ENCODE assay signal across 18 cellular contexts in genomic region chr2:129695496-129695895, GRCh38.
DNase-seq lines count a peak whose midpoint lies in the region; TF ChIP-seq lines count a peak whose summit lies in the region.
"Had no signal": no experiment of that assay in that cellular context is flagged by ENCODE, and none has a peak within 500 bp of the region (broad histone marks: within the 10 kb centered on the region; RNA-seq: fewer than 3 reads in every experiment).

No MANE protein-coding gene starts in this region.

- no peak overlapping the region for H3K4me3 Mint-ChIP-seq in activated CD4-positive, alpha-beta T cell treated with anti-CD3 and anti-CD28 coated beads, Interleukin-2, amount 10 ng/mL, durations not matched to agents 24 days and 14 days
- H3K4me3 Mint-ChIP-seq: B cell; CD4-positive, alpha-beta T cell; CD8-positive, alpha-beta T cell had no signal

- H3K36me3 Mint-ChIP-seq in activated CD4-positive, alpha-beta T cell treated with anti-CD3 and anti-CD28 coated beads, Interleukin-2, amount 10 ng/mL, durations not matched to agents 24 days and 14 days (ENCODE audit: low read depth): no peaks in the 10 kb centered on the region
- H3K36me3 Mint-ChIP-seq: CD8-positive, alpha-beta T cell had no signal

- no peak for TF ChIP-seq POLR2A in esophagus muscularis mucosa (IDR thresholded peaks at IDR 0.05; ENCODE audit: low read depth)

- H3K9me3 Mint-ChIP-seq in activated CD4-positive, alpha-beta T cell treated with anti-CD3 and anti-CD28 coated beads, Interleukin-2, amount 10 ng/mL, durations not matched to agents 24 days and 14 days: no peaks in the 10 kb centered on the region

- H3K9me3 ChIP-seq in HEK293 (ENCODE audit: control insufficient read depth, insufficient read depth, low read depth, low read length) (0 out of 2 replicates have a peak, but pooled peaks cover 2% of the 10 kb centered on the region), esophagus muscularis mucosa (peaks cover 0 to 10% (median 3%) of the 10 kb centered on the region in 4 donors)
- H3K9me3 ChIP-seq: A549 had no signal

- intact Hi-C loops in activated CD4-positive, alpha-beta T cell treated with anti-CD3 and anti-CD28 coated beads, Interleukin-2, amount 10 ng/mL, durations not matched to agents 24 days and 14 days (cut with micrococcal nuclease): no loop called here
- intact Hi-C loops in esophagus muscularis mucosa (cut with DNase I) (no loop called here), posterior cingulate gyrus (cut with DNase I) (no loop called here)

- CTCF ChIA-PET in HEK293 (lab: Yijun Ruan, JAX): no interaction called here

- H3K27me3 Mint-ChIP-seq in activated CD4-positive, alpha-beta T cell treated with anti-CD3 and anti-CD28 coated beads, Interleukin-2, amount 10 ng/mL, durations not matched to agents 24 days and 14 days: no peaks in the 10 kb centered on the region

- H3K4me3 ChIP-seq in HEK293 (ENCODE audit: low read depth, low read length) (no peak overlapping the region), esophagus muscularis mucosa (no peak overlapping the region)
- H3K4me3 ChIP-seq: A549; BLaER1 treated with 17β-estradiol and CSF1 and Interleukin-3, amounts not matched to agents 10 nM and 100 nM had no signal

- WGBS in esophagus muscularis mucosa: 88% methylated on average over 3 of the region's 3 CpGs

- H3K4me1 ChIP-seq in HEK293 (ENCODE audit: control insufficient read depth, insufficient read depth, low read length) (no peaks in the 10 kb centered on the region), esophagus muscularis mucosa (no peaks in the 10 kb centered on the region)
- H3K4me1 ChIP-seq: A549; BLaER1 treated with 17β-estradiol and CSF1 and Interleukin-3, amounts not matched to agents 10 nM and 100 nM had no signal

- H3K27me3 ChIP-seq in esophagus muscularis mucosa: no peaks in the 10 kb centered on the region
- H3K27me3 ChIP-seq: BLaER1 treated with 17β-estradiol and CSF1 and Interleukin-3, amounts not matched to agents 10 nM and 100 nM had no signal

- no peak for TF ChIP-seq EP300 in esophagus muscularis mucosa (IDR thresholded peaks at IDR 0.05)

- H3K36me3 ChIP-seq in HEK293 (ENCODE audit: control insufficient read depth in 2 of 2, insufficient read depth in 1 of 2, low read length in 2 of 2): no peaks in the 10 kb centered on the region
- no peaks in the 10 kb centered on the region for H3K36me3 ChIP-seq in esophagus muscularis mucosa
- H3K36me3 ChIP-seq: BLaER1 treated with 17β-estradiol and CSF1 and Interleukin-3, amounts not matched to agents 10 nM and 100 nM had no signal

- DNase-seq in activated CD4-positive, alpha-beta T cell treated with anti-CD3 and anti-CD28 coated beads, Interleukin-2, amount 10 ng/mL, durations not matched to agents 24 days and 14 days: peak; percentile 48
- no peak for DNase-seq in activated CD4-positive, alpha-beta T cell treated with anti-CD3 and anti-CD28 coated beads, Interleukin-2, amount 50 U/mL, for 48 hours
- DNase-seq in esophagus muscularis mucosa (ENCODE audit: extremely low spot score) (peak; percentile 75), posterior cingulate gyrus (no peak), NCI-H69 (lab: John Stamatoyannopoulos, UW) (no peak)
- DNase-seq: AML-193; Caco-2; Calu3; CD4-positive, alpha-beta T cell; CD8-positive, alpha-beta T cell; DMS79 treated with DMSO at 0.1 percent for 48 hours; GF-D8 had no signal

- no peak overlapping the region for H3K27ac ChIP-seq in HEK293 (ENCODE audit: extremely low read depth, low read depth, low read length)
- no peak overlapping the region for H3K27ac ChIP-seq in esophagus muscularis mucosa (replicated peaks in 1 of 4)
- H3K27ac ChIP-seq: 22Rv1; A549; BLaER1 treated with 17β-estradiol and CSF1 and Interleukin-3, amounts not matched to agents 10 nM and 100 nM; C4-2B had no signal

- H3K27ac Mint-ChIP-seq in activated CD4-positive, alpha-beta T cell treated with anti-CD3 and anti-CD28 coated beads, Interleukin-2, amount 10 ng/mL, durations not matched to agents 24 days and 14 days: no peak overlapping the region
- H3K27ac Mint-ChIP-seq: B cell; CD4-positive, alpha-beta T cell; CD8-positive, alpha-beta T cell had no signal

- POLR2A ChIA-PET in HEK293 (lab: Yijun Ruan, JAX): no interaction called here

- no peak for TF ChIP-seq CTCF in HEK293 (tag by site-specific recombination; IDR thresholded peaks at IDR 0.05)
- no peak for TF ChIP-seq CTCF in esophagus muscularis mucosa (IDR thresholded peaks at IDR 0.05)

- no peaks in the 10 kb centered on the region for H3K4me1 Mint-ChIP-seq in activated CD4-positive, alpha-beta T cell treated with anti-CD3 and anti-CD28 coated beads, Interleukin-2, amount 10 ng/mL, durations not matched to agents 24 days and 14 days
- H3K4me1 Mint-ChIP-seq: B cell had no signal

TF ChIP-seq in HEK293, 187 proteins besides CTCF, POLR2A, EP300 and RAD21:
- TF ChIP-seq ZNF830 (tag by site-specific recombination; IDR thresholded peaks at IDR 0.05; ENCODE audit: low read depth) (no peak), SETDB1 (IDR thresholded peaks at IDR 0.05; ENCODE audit: insufficient read length, low read length) (peak; percentile 26), REPIN1 (tag by site-specific recombination; IDR thresholded peaks at IDR 0.05; ENCODE audit: low read depth) (no peak), ZFP69B (tag by site-specific recombination; IDR thresholded peaks at IDR 0.05) (no peak), ZNF138 (tag by site-specific recombination; IDR thresholded peaks at IDR 0.05; ENCODE audit: borderline replicate concordance) (no peak)
TF ChIP-seq in HEK293: peak in this region for 1.

Comparison
In these comparisons a context has a peak if more than half of its experiments do, and no peak if none do; other contexts are left out.
1. DNase-seq: peak in activated CD4-positive, alpha-beta T cell treated with anti-CD3 and anti-CD28 coated beads, Interleukin-2, amount 10 ng/mL, durations not matched to agents 24 days and 14 days (single experiment) and esophagus muscularis mucosa (single experiment); none in activated CD4-positive, alpha-beta T cell treated with anti-CD3 and anti-CD28 coated beads, Interleukin-2, amount 50 U/mL, for 48 hours (0 of 2), posterior cingulate gyrus (0 of 10) and NCI-H69 (single experiment).